Comparison of ENCODE assay signal across 8 cellular contexts in genomic region chr20:22402990-22403859, GRCh38.
A peak's percentile ranks its signal among the peaks of the same experiment; 100 is the strongest.
DNase-seq lines count a peak whose midpoint lies in the region; ATAC-seq and TF ChIP-seq lines count a peak whose summit lies in the region.

No MANE protein-coding gene starts in this region.

- H3K36me3 ChIP-seq in MG63 = no peaks in the 10 kb centered on the region

- no peak overlapping the region for H3K27ac ChIP-seq in foreskin keratinocyte

- H3K4me3 ChIP-seq in MG63 = no peak overlapping the region

- ATAC-seq in GM19043 (IDR thresholded peaks at IDR 0.05; ENCODE audit: low read depth, unreplicated experiment) (peak; percentile 19), foreskin keratinocyte (peak; percentile 78)

- no peaks in the 10 kb centered on the region for H3K9me3 ChIP-seq in MG63

- H3K27me3 ChIP-seq in foreskin keratinocyte (no peaks in the 10 kb centered on the region), MG63 (no peaks in the 10 kb centered on the region)

- peak; percentile 95 for DNase-seq in NCI-H748 treated with DMSO at 0.1 percent for 48 hours (lab: John Stamatoyannopoulos, UW)
- DNase-seq in foreskin keratinocyte = peak in 1 of 2 donors; percentile 38
- DNase-seq in renal cortical epithelial cell (ENCODE audit: low read depth) = peak; percentile 43
- no peak for DNase-seq in NCI-H187 (lab: John Stamatoyannopoulos, UW)
- no peak for DNase-seq in LoVo (ENCODE audit: low spot score)
- DNase-seq in MG63 = no peak
- DNase-seq in SIG-M5 (lab: John Stamatoyannopoulos, UW) = no peak

- no peak for TF ChIP-seq CTCF in foreskin keratinocyte (conservative IDR thresholded peaks at IDR 0.05)

- peaks cover 16% of the 10 kb centered on the region for H3K4me1 ChIP-seq in foreskin keratinocyte

Comparison
In these comparisons a context has a peak if more than half of its experiments do, and no peak if none do; other contexts are left out.
1. DNase-seq: peak in NCI-H748 treated with DMSO at 0.1 percent for 48 hours (single experiment) and renal cortical epithelial cell (single experiment); none in NCI-H187 (0 of 2), LoVo (single experiment), MG63 (single experiment) and SIG-M5 (single experiment).